Comparison of ENCODE assay signal across 1 cellular context in genomic region chr2:85448840-85449588, GRCh38.
TF ChIP-seq lines count a peak whose summit lies in the region.

No MANE protein-coding gene starts in this region.

TF ChIP-seq in A549, 52 proteins besides CTCF, POLR2A, EP300 and RAD21:
- TF ChIP-seq, protein P1, sequence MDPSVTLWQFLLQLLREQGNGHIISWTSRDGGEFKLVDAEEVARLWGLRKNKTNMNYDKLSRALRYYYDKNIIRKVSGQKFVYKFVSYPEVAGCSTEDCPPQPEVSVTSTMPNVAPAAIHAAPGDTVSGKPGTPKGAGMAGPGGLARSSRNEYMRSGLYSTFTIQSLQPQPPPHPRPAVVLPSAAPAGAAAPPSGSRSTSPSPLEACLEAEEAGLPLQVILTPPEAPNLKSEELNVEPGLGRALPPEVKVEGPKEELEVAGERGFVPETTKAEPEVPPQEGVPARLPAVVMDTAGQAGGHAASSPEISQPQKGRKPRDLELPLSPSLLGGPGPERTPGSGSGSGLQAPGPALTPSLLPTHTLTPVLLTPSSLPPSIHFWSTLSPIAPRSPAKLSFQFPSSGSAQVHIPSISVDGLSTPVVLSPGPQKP (IDR thresholded peaks at IDR 0.05; ENCODE audit: low read depth, low read length): no peak
- TF ChIP-seq HEYL (CRISPR knock-in tag; IDR thresholded peaks at IDR 0.05): no peak
- TF ChIP-seq, protein P2, sequence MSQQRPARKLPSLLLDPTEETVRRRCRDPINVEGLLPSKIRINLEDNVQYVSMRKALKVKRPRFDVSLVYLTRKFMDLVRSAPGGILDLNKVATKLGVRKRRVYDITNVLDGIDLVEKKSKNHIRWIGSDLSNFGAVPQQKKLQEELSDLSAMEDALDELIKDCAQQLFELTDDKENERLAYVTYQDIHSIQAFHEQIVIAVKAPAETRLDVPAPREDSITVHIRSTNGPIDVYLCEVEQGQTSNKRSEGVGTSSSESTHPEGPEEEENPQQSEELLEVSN (IDR thresholded peaks at IDR 0.05; ENCODE audit: borderline replicate concordance, low read depth): no peak
- TF ChIP-seq PHF8 (IDR thresholded peaks at IDR 0.05; ENCODE audit: borderline replicate concordance, low read depth): no peak
- TF ChIP-seq TFCP2L1 (CRISPR knock-in tag; IDR thresholded peaks at IDR 0.05): no peak
- TF ChIP-seq MAZ (IDR thresholded peaks at IDR 0.05; ENCODE audit: borderline replicate concordance, low read depth, low read length): no peak
- TF ChIP-seq ZC3H11A (IDR thresholded peaks at IDR 0.05): no peak
- no peak for TF ChIP-seq CBX8 (IDR thresholded peaks at IDR 0.05)
- TF ChIP-seq HOXB5 (CRISPR knock-in tag; IDR thresholded peaks at IDR 0.05): no peak
- no peak for TF ChIP-seq KDM5A (IDR thresholded peaks at IDR 0.05)
- no peak for TF ChIP-seq JUNB (IDR thresholded peaks at IDR 0.05)
- no peak for TF ChIP-seq POLR2AphosphoS2 (conservative IDR thresholded peaks at IDR 0.05; ENCODE audit: low read length)
- TF ChIP-seq ESRRA (IDR thresholded peaks at IDR 0.05; ENCODE audit: borderline replicate concordance, low read length): no peak
- TF ChIP-seq, protein P3, sequence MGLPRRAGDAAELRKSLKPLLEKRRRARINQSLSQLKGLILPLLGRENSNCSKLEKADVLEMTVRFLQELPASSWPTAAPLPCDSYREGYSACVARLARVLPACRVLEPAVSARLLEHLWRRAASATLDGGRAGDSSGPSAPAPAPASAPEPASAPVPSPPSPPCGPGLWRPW (IDR thresholded peaks at IDR 0.05): no peak
- no peak for TF ChIP-seq HOXA7 (CRISPR knock-in tag; IDR thresholded peaks at IDR 0.05)
- TF ChIP-seq, protein P4, sequence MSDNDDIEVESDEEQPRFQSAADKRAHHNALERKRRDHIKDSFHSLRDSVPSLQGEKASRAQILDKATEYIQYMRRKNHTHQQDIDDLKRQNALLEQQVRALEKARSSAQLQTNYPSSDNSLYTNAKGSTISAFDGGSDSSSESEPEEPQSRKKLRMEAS (IDR thresholded peaks at IDR 0.05): no peak
- TF ChIP-seq FOXS1 (CRISPR knock-in tag; IDR thresholded peaks at IDR 0.05): no peak
- no peak for TF ChIP-seq ZFP36 (IDR thresholded peaks at IDR 0.05; ENCODE audit: borderline replicate concordance, partially characterized antibody)
- TF ChIP-seq JUN (IDR thresholded peaks at IDR 0.05): no peak
- no peak for TF ChIP-seq NR3C1 (IDR thresholded peaks at IDR 0.05)
